In genomic region chr22:42856179-42856864, GRCh38 we compare ENCODE assay signal across 8 cellular contexts. TPM values are rescaled to one million over a fixed set of nuclear protein-coding genes. Genes with fewer than 3 reads are reported as not detected.
DNase-seq lines count a peak whose midpoint lies in the region; ATAC-seq and TF ChIP-seq lines count a peak whose summit lies in the region.

No MANE protein-coding gene starts in this region.

- no peak for TF ChIP-seq CTCF in astrocyte of the cerebellum (IDR thresholded peaks at IDR 0.05; ENCODE audit: low read depth, low read length, missing control alignments)

- peak overlapping the region; percentile 81 to 83 for H3K27ac Mint-ChIP-seq in T-cell

- POLR2A ChIA-PET in T-cell (lab: Charles Lee): interaction anchor here in 1 of 2 donors (0.6 to 0.7 kb wide), 2 partner anchors 283 to 957 kb away, joined by 3 to 5 read pairs; no protein-coding TSS in a partner anchor

- H3K27me3 Mint-ChIP-seq in T-cell: no peaks in the 10 kb centered on the region

- no peaks in the 10 kb centered on the region for H3K36me3 Mint-ChIP-seq in T-cell

- no peaks in the 10 kb centered on the region for H3K9me3 Mint-ChIP-seq in T-cell

- H3K4me3 Mint-ChIP-seq in T-cell: peak overlapping the region; percentile 84 to 93 (median 87)

- peak; percentile 27 for DNase-seq in NCI-H1092 treated with DMSO at 0.1 percent for 48 hours (lab: John Stamatoyannopoulos, UW)
- no peak for DNase-seq in NCI-H1092 (lab: John Stamatoyannopoulos, UW)
- peak in 32 of 34 experiments; percentile 15 to 72 (median 55) for DNase-seq in T-cell
- DNase-seq in astrocyte of the cerebellum (ENCODE audit: low read depth): no peak
- peak; percentile 69 for DNase-seq in islet precursor cell
- peak; percentile 8 to 29 for DNase-seq in stimulated activated CD4-positive, alpha-beta T cell treated with anti-CD3 and anti-CD28 coated beads, Interleukin-15, amount 100 ng/mL, for 48 hours (ENCODE audit: low read depth in 2 of 2)

- CTCF ChIA-PET in T-cell (lab: Charles Lee): interaction anchor here (0.5 to 1.5 kb wide), 3 partner anchors 11 to 77 kb away, joined by 4 to 8 read pairs (median 4); no protein-coding TSS in a partner anchor

- ATAC-seq in HG03135 (IDR thresholded peaks at IDR 0.05; ENCODE audit: unreplicated experiment) (peak; percentile 28), T-cell (replicated peaks in 1 of 4) (peak; percentile 51 to 54 (median 53)), GM18520 (IDR thresholded peaks at IDR 0.05; ENCODE audit: unreplicated experiment) (no peak)

- in situ Hi-C loops in astrocyte of the cerebellum (cut with HindIII; ENCODE audit: low sequenced_read_pairs): no loop called here

- H3K4me3 ChIP-seq in astrocyte of the cerebellum (ENCODE audit: low read depth, low read length): peak overlapping the region; percentile 73

- H3K4me1 Mint-ChIP-seq in T-cell: peaks cover 7 to 19% (median 18%) of the 10 kb centered on the region in 3 donors

RNA-seq across cellular contexts. Expression of gene ARFGAP3, which starts 0.8 kb away (rescaled TPM):
- total RNA-seq in T-cell: 10 to 100 TPM; 25.7 to 32.5 (median 30.2) TPM

Comparison
In these comparisons a context has a peak if more than half of its experiments do, and no peak if none do; other contexts are left out.
1. DNase-seq: peak in NCI-H1092 treated with DMSO at 0.1 percent for 48 hours (single experiment), T-cell (32 of 34), islet precursor cell (single experiment) and stimulated activated CD4-positive, alpha-beta T cell treated with anti-CD3 and anti-CD28 coated beads, Interleukin-15, amount 100 ng/mL, for 48 hours (2 of 2); none in NCI-H1092 (single experiment) and astrocyte of the cerebellum (single experiment).